29 cellular contexts compared by ENCODE assay signal in the genomic region with DNA sequence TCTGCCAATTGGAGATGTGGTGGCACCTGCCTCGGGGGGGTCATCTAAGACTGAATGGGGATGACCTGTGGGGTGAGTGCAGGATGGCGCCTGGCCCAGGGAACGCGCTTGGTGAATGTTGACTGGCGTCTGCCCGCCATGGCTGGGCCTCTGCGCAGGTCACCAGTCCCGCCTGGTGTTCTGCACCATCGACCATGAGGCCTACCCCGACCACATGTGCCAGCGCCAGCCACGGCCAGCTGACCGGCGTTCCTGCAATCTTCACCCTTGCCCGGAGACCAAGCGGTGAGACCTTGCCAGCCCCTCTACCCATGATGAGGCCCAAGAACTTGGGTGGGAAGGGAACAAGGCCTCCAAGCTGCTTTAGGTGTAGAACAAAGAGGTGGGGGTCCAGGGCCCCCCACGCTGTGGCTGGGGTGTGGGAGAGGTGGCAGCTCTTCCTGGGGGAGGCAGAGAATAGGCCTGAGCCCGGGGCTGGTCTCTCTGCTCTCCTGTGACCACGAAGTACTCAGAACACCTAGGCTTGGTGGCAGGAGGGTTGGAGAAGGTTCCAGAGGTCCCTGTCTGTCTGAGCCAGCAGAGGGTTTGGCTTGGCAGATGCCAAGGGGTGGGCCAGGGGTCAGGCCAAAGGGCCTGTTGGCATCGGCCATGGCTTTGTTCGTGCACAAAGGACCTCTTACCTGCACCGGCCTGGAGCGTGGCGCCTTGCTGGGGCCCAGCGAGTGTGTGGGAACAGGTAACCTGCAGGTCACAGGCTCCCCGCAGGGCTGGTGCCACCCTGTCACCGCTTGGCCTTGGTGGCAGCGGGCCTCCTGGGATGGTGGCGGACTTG. TPM values are rescaled to one million over a fixed set of nuclear protein-coding genes. Genes with fewer than 3 reads are reported as not detected.
"Had no signal": no experiment of that assay in that cellular context is flagged by ENCODE, and none has a peak within 500 bp of the region (broad histone marks: within the 10 kb centered on the region; RNA-seq: fewer than 3 reads in every experiment).

No MANE protein-coding gene starts in this region.

- H3K36me3 Mint-ChIP-seq: activated naive CD8-positive, alpha-beta T cell had no signal

- H3K9me3 ChIP-seq: SJCRH30, SK-N-SH had no signal

- H3K4me3 ChIP-seq: cardiac muscle cell, SJCRH30 had no signal

- H3K36me3 ChIP-seq: brain microvascular endothelial cell, cardiac muscle cell, SJCRH30, WERI-Rb-1 had no signal

- H3K27ac ChIP-seq: brain microvascular endothelial cell, cardiac muscle cell, SJCRH30, WERI-Rb-1 had no signal

- H3K4me1 ChIP-seq: SJCRH30 had no signal

- H3K27me3 ChIP-seq: brain microvascular endothelial cell, cardiac muscle cell, SJCRH30 had no signal

- DNase-seq: activated CD4-positive, alpha-beta memory T cell treated with anti-CD3 and anti-CD28 coated beads, Interleukin-2, amount 10 ng/mL, durations not matched to agents 7 days and 5 days; activated CD4-positive, alpha-beta T cell treated with anti-CD3 and anti-CD28 coated beads for 36 hours; activated CD4-positive, alpha-beta T cell treated with anti-CD3 and anti-CD28 coated beads, Interleukin-2, amount 50 U/mL, for 1 hour; activated gamma-delta T cell; activated naive CD4-positive, alpha-beta T cell treated with anti-CD3 and anti-CD28 coated beads for 36 hours; activated T-cell treated with anti-CD3 and anti-CD28 coated beads for 4 hours; activated T-cell treated with anti-CD3 and anti-CD28 coated beads, Interleukin-2, amount 50 U/mL, for 48 hours; amygdala; brain microvascular endothelial cell; Kasumi-1; KBM-7; NCI-H1092; NCI-H1417; NCI-H1930; NCI-H2171 treated with DMSO at 0.1 percent for 48 hours; NCI-H226; NCI-H510A; NCI-H526 treated with DMSO at 0.1 percent for 48 hours; NCI-H82; OCI-M1; Right ventricle myocardium superior; RPMI8226; SJCRH30; T-helper 1 cell; WERI-Rb-1 had no signal

- H3K4me3 Mint-ChIP-seq: activated CD4-positive, alpha-beta memory T cell treated with anti-CD3 and anti-CD28 coated beads, Interleukin-2, amount 10 ng/mL, durations not matched to agents 7 days and 5 days; activated CD4-positive, alpha-beta T cell treated with anti-CD3 and anti-CD28 coated beads for 36 hours; activated naive CD4-positive, alpha-beta T cell treated with anti-CD3 and anti-CD28 coated beads for 36 hours; activated naive CD8-positive, alpha-beta T cell; activated T-helper 17 cell treated with anti-CD3 and anti-CD28 coated beads, Interleukin-2, amount 50 U/mL, for 72 hours had no signal

- H3K9me3 Mint-ChIP-seq: activated CD4-positive, alpha-beta memory T cell treated with anti-CD3 and anti-CD28 coated beads, Interleukin-2, amount 10 ng/mL, durations not matched to agents 7 days and 5 days; activated naive CD4-positive, alpha-beta T cell treated with anti-CD3 and anti-CD28 coated beads for 36 hours; activated T-helper 17 cell treated with anti-CD3 and anti-CD28 coated beads, Interleukin-2, amount 50 U/mL, for 72 hours had no signal

- H3K27ac Mint-ChIP-seq: activated CD4-positive, alpha-beta memory T cell treated with anti-CD3 and anti-CD28 coated beads, Interleukin-2, amount 10 ng/mL, durations not matched to agents 7 days and 5 days; activated CD4-positive, alpha-beta T cell treated with anti-CD3 and anti-CD28 coated beads for 36 hours; activated naive CD4-positive, alpha-beta T cell treated with anti-CD3 and anti-CD28 coated beads for 36 hours; activated naive CD8-positive, alpha-beta T cell; activated T-helper 17 cell treated with anti-CD3 and anti-CD28 coated beads, Interleukin-2, amount 50 U/mL, for 72 hours had no signal

- H3K27me3 Mint-ChIP-seq: activated CD4-positive, alpha-beta T cell treated with anti-CD3 and anti-CD28 coated beads for 36 hours; activated naive CD8-positive, alpha-beta T cell; activated T-helper 17 cell treated with anti-CD3 and anti-CD28 coated beads, Interleukin-2, amount 50 U/mL, for 72 hours had no signal

- ATAC-seq: activated CD4-positive, alpha-beta T cell treated with anti-CD3 and anti-CD28 coated beads for 36 hours; activated T-helper 17 cell treated with anti-CD3 and anti-CD28 coated beads, Interleukin-2, amount 50 U/mL, for 72 hours had no signal

RNA-seq across cellular contexts. Expression of a gene that starts 15.4 kb away (rescaled TPM):
- total RNA-seq: SJCRH30 had no signal
